ENCODE assay signal across 8 cellular contexts in genomic region chr4:127479031-127479622, GRCh38.
DNase-seq lines count a peak whose midpoint lies in the region; ATAC-seq, FAIRE-seq and TF ChIP-seq lines count a peak whose summit lies in the region.

No MANE protein-coding gene starts in this region.

- H3K36me3 ChIP-seq in K562 (ENCODE audit: control insufficient read depth, insufficient read depth, low read length): no peaks in the 10 kb centered on the region
- H3K36me3 ChIP-seq in CD4-positive, alpha-beta memory T cell (ENCODE audit: insufficient read depth, low read length): no peaks in the 10 kb centered on the region

- no peak for TF ChIP-seq POLR2A in K562 (conservative IDR thresholded peaks at IDR 0.05)

- H3K9ac ChIP-seq in K562 (ENCODE audit: insufficient read depth in 1 of 2, low read depth in 2 of 2, low read length in 2 of 2): no peak overlapping the region

- no peaks in the 10 kb centered on the region for H3K4me1 ChIP-seq in K562 (replicated peaks in 1 of 2; ENCODE audit: control insufficient read depth in 2 of 2, insufficient read depth in 2 of 2, low read length in 2 of 2)
- H3K4me1 ChIP-seq in CD4-positive, alpha-beta memory T cell (ENCODE audit: insufficient read depth, low read length): no peaks in the 10 kb centered on the region

- TF ChIP-seq CTCF in K562 (IDR thresholded peaks at IDR 0.05 in 2 of 3, conservative IDR thresholded peaks at IDR 0.05 in 1 of 3; ENCODE audit: insufficient read depth in 2 of 3, low read depth in 1 of 3, low read length in 3 of 3): peak; percentile 25 to 67 (median 39); a peak in 4 of 6 replicates

- TF ChIP-seq RAD21 in K562 (CRISPR knock-in tag; conservative IDR thresholded peaks at IDR 0.05 in 1 of 2, IDR thresholded peaks at IDR 0.05 in 1 of 2): peak; percentile 61 to 69

- no peak overlapping the region for H2AFZ ChIP-seq in K562 (ENCODE audit: low read depth, low read length)

- no peak overlapping the region for H3K4me3 ChIP-seq in K562
- no peak overlapping the region for H3K4me3 ChIP-seq in CD4-positive, alpha-beta memory T cell (ENCODE audit: low read length in 2 of 2)

- H3K79me2 ChIP-seq in K562 (ENCODE audit: control insufficient read depth, insufficient read depth, low read length): no peaks in the 10 kb centered on the region

- no peaks in the 10 kb centered on the region for H3K4me1 Mint-ChIP-seq in CD4-positive, alpha-beta memory T cell

- intact Hi-C loops in K562 (cut with micrococcal nuclease): loop anchor here (1.0 to 2.0 kb wide), 2 partner anchors 60 to 108 kb away; no protein-coding TSS in a partner anchor
- intact Hi-C loops in CD4-positive, alpha-beta memory T cell (cut with micrococcal nuclease): no loop called here

- no peaks in the 10 kb centered on the region for H3K9me3 ChIP-seq in K562 (replicated peaks; ENCODE audit: control insufficient read depth, insufficient read depth, low read depth, low read length)
- no peaks in the 10 kb centered on the region for H3K9me3 ChIP-seq in CD4-positive, alpha-beta memory T cell (ENCODE audit: control insufficient read depth in 1 of 2, low read length in 2 of 2)

- 0 out of 3 replicates have a peak, but pooled peaks have one; percentile 47 for ATAC-seq in K562
- ATAC-seq in GM21786 (IDR thresholded peaks at IDR 0.05; ENCODE audit: unreplicated experiment): no peak

- no peak overlapping the region for H3K4me3 Mint-ChIP-seq in CD4-positive, alpha-beta memory T cell

- no peaks in the 10 kb centered on the region for H3K27me3 ChIP-seq in K562 (ENCODE audit: control insufficient read depth in 2 of 2, insufficient read depth in 2 of 2, low read length in 2 of 2)
- no peaks in the 10 kb centered on the region for H3K27me3 ChIP-seq in CD4-positive, alpha-beta memory T cell (ENCODE audit: insufficient read depth, low read length)

- H3K9me1 ChIP-seq in K562 (ENCODE audit: control insufficient read depth, insufficient read depth, low read length): no peaks in the 10 kb centered on the region

- no peaks in the 10 kb centered on the region for H4K20me1 ChIP-seq in K562 (replicated peaks; ENCODE audit: control insufficient read depth, insufficient read depth, low read length)

- H3K27me3 Mint-ChIP-seq in CD4-positive, alpha-beta memory T cell: no peaks in the 10 kb centered on the region

- peak; percentile 64 for FAIRE-seq in K562 (lab: Jason Lieb, UNC)

- in situ Hi-C loops in K562 (cut with MboI): no loop called here

- no peak for TF ChIP-seq EP300 in K562 (IDR thresholded peaks at IDR 0.05; ENCODE audit: low read length)

- H3K9me3 Mint-ChIP-seq in CD4-positive, alpha-beta memory T cell: no peaks in the 10 kb centered on the region

- H3K4me2 ChIP-seq in K562 (ENCODE audit: insufficient read depth, low read length): no peak overlapping the region

- BruUV-seq in K562 (replicated peaks; lab: Mats Ljungman, UMichigan): no TSS peak

- POLR2A ChIA-PET in K562 (lab: Yijun Ruan, JAX): no interaction called here
- POLR2A ChIA-PET in CD4-positive, alpha-beta memory T cell (lab: Charles Lee; ENCODE audit: partially characterized antibody): no interaction called here

- CTCF ChIA-PET in K562 (lab: Yijun Ruan, JAX; ENCODE audit: low intra/inter-chr PET ratio): interaction anchor here (0.8 kb wide), 1 partner anchor 787 kb away, joined by 4 read pairs; no protein-coding TSS in a partner anchor
- CTCF ChIA-PET in CD4-positive, alpha-beta memory T cell (lab: Charles Lee; ENCODE audit: partially characterized antibody): no interaction called here

- H3K36me3 Mint-ChIP-seq in CD4-positive, alpha-beta memory T cell: no peaks in the 10 kb centered on the region

- DNase-seq in NCI-H748 (lab: John Stamatoyannopoulos, UW; ENCODE audit: unreplicated experiment) (peak; percentile 18), NCI-H748 treated with DMSO at 0.1 percent for 48 hours (lab: John Stamatoyannopoulos, UW) (no peak), NCI-H1048 (lab: John Stamatoyannopoulos, UW) (peak; percentile 19), K562 (ENCODE audit: extremely low read depth in 1 of 4, low spot score in 3 of 4) (peak; percentile 12 to 54 (median 18)), middle frontal gyrus (ENCODE audit: extremely low spot score, low spot score) (peak; percentile 15), UCSD-AML1 (lab: John Stamatoyannopoulos, UW; ENCODE audit: unreplicated experiment) (no peak)
- no peak for DNase-seq in CD4-positive, alpha-beta memory T cell

- H3K27ac Mint-ChIP-seq in CD4-positive, alpha-beta memory T cell: no peak overlapping the region

- H3K27ac ChIP-seq in K562 (ENCODE audit: extremely low read depth, low read depth, low read length): no peak overlapping the region
- H3K27ac ChIP-seq in CD4-positive, alpha-beta memory T cell (ENCODE audit: low read depth, low read length): no peak overlapping the region

TF ChIP-seq in K562, 482 proteins besides CTCF, POLR2A, EP300 and RAD21:
- no peak for TF ChIP-seq COPS2 (conservative IDR thresholded peaks at IDR 0.05)
- 0 out of 2 replicates have a peak, but pooled peaks have one; percentile 30 for TF ChIP-seq DEAF1 (CRISPR knock-in tag; IDR thresholded peaks at IDR 0.05)

Comparison
In these comparisons a context has a peak if more than half of its experiments do, and no peak if none do; other contexts are left out.
1. DNase-seq: peak in NCI-H748 (single experiment), NCI-H1048 (single experiment), K562 (4 of 4) and middle frontal gyrus (single experiment); none in NCI-H748 treated with DMSO at 0.1 percent for 48 hours (single experiment), CD4-positive, alpha-beta memory T cell (0 of 5) and UCSD-AML1 (single experiment).